ENCODE assay signal across 34 cellular contexts in the genomic region with DNA sequence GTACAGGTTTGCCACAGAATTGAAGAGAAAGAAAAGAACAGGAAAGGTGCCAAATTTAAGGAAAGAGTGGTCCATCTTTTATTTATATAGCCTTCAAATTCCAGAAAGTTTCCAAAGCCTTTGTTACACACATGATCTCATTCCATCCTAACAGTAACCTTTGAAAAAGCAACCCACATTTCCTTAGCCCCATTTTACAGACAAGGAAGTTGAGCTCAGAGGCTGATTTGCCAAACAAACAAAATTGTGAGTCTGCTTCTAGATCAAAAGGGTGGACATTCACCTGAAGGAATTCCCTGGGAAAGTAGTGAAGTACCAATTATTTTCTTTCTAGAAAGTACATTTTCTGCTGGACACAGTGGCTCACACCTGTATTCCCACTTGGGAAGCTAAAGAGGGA.
"Had no signal": no experiment of that assay in that cellular context is flagged by ENCODE, and none has a peak within 500 bp of the region (broad histone marks: within the 10 kb centered on the region; RNA-seq: fewer than 3 reads in every experiment).

No MANE protein-coding gene starts in this region.

- H3K27me3 ChIP-seq: MG63 had no signal

- H3K4me3 ChIP-seq: MG63 had no signal

- DNase-seq: Karpas-422, Kasumi-1, MG63, MM.1S, MV-4-11, NCI-H1048, NCI-H1092, NCI-H1092 treated with DMSO at 0.1 percent for 48 hours, NCI-H1105, NCI-H1105 treated with DMSO at 0.1 percent for 48 hours, NCI-H1417, NCI-H1417 treated with DMSO at 0.1 percent for 48 hours, NCI-H1436, NCI-H1436 treated with DMSO at 0.1 percent for 48 hours, NCI-H146, NCI-H1694, NCI-H1694 treated with DMSO at 0.1 percent for 48 hours, NCI-H187, NCI-H187 treated with DMSO at 0.1 percent for 48 hours, NCI-H1930, NCI-H2029, NCI-H2029 treated with DMSO at 0.1 percent for 48 hours, NCI-H2081, NCI-H2081 treated with DMSO at 0.1 percent for 48 hours, NCI-H2107, NCI-H2171, NCI-H2171 treated with DMSO at 0.1 percent for 48 hours, NCI-H2227 treated with DMSO at 0.1 percent for 48 hours, NCI-H226, NCI-H345, NCI-H446, NCI-H446 treated with DMSO at 0.1 percent for 48 hours, NCI-H510A, NCI-H510A treated with DMSO at 0.1 percent for 48 hours had no signal
